ENCODE assay signal across 31 cellular contexts in the genomic region with DNA sequence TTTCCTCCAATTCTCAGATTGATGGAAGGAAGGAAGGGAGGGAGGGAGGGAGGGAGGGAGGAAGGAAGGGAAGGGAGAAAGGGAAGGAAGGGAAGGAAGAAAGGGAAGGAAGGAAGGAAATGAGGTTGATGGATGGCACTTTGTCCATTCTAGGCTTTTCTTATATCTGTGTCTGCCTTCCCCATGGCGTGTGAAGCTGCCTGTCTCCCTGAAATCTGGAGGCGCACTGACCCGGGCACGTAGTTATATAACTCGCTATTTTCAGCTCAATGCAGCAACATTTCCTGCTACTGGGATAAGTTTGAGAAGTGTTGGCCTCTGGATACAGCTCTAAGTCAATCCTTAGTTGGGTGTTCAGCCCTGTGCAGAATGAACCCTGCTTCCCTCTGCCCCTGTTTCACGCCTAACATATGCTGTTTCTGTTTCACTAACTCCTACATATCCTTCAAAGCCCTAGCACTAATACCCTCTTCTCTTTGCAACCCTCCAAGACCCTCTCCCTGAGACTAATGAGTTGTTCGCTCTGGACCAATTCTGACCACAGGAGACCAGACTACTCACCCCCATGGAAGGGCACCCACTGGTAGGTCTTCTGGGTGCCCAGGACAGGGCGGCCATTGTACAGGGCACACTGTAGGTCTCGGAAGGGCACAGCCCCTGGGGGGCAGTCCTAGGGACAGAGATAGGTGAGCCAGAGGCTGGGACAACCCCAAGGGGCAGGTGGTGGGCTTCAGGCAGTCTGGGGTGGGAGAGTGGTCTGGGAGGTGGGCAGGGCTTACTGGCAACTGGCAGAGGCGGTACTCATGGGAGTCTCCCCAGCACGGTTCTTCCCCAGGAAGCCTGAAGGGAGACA. TPM values are rescaled to one million over a fixed set of nuclear protein-coding genes. Genes with fewer than 3 reads are reported as not detected.
DNase-seq lines count a peak whose midpoint lies in the region; ATAC-seq and TF ChIP-seq lines count a peak whose summit lies in the region.
"Had no signal": no experiment of that assay in that cellular context is flagged by ENCODE, and none has a peak within 500 bp of the region (broad histone marks: within the 10 kb centered on the region; RNA-seq: fewer than 3 reads in every experiment).

No MANE protein-coding gene starts in this region.

- peak overlapping the region; percentile 1 for H3K4me3 Mint-ChIP-seq in CD4-positive, alpha-beta T cell
- no peak overlapping the region for H3K4me3 Mint-ChIP-seq in activated CD4-positive, alpha-beta memory T cell treated with anti-CD3 and anti-CD28 coated beads, Interleukin-2, amount 10 ng/mL, durations not matched to agents 7 days and 5 days
- H3K4me3 Mint-ChIP-seq: activated CD4-positive, alpha-beta T cell treated with anti-CD3 and anti-CD28 coated beads, Interleukin-2, amount 10 ng/mL, durations not matched to agents 24 days and 14 days; dendritic cell treated with granulocyte-macrophage colony-stimulating factor and Interleukin-4, amounts not matched to agents 40 ng/mL and 50 ng/mL, for 4 days; GM23338; natural killer cell; T-helper 2 cell treated with Interferon-gamma antibody and Interleukin-4, amounts not matched to agents 5 μg/mL and 100 μg/mL, for 36 hours had no signal

- no peaks in the 10 kb centered on the region for H3K27me3 ChIP-seq in CD4-positive, alpha-beta T cell (ENCODE audit: control insufficient read depth, insufficient read depth, low read length)
- H3K27me3 ChIP-seq in esophagus (ENCODE audit: control insufficient read depth in 1 of 2, insufficient read depth in 2 of 2, low read length in 2 of 2), result no peaks in the 10 kb centered on the region
- peaks cover 2 to 44% (median 28%) of the 10 kb centered on the region in 3 experiments for H3K27me3 ChIP-seq in neuronal stem cell (ENCODE audit: control insufficient read depth in 3 of 3, insufficient read depth in 3 of 3, low read depth in 1 of 3, low read length in 3 of 3)
- H3K27me3 ChIP-seq in effector memory CD4-positive, alpha-beta T cell (replicated peaks; ENCODE audit: control insufficient read depth, insufficient read depth, low read length, poor library complexity, severe bottlenecking), result no peaks in the 10 kb centered on the region

- no peak overlapping the region for H3K23ac ChIP-seq in neuronal stem cell (ENCODE audit: low read depth, low read length, poor library complexity)

- H3K36me3 Mint-ChIP-seq in CD4-positive, alpha-beta T cell (ENCODE audit: low read depth), result no peaks in the 10 kb centered on the region
- H3K36me3 Mint-ChIP-seq in activated CD4-positive, alpha-beta memory T cell treated with anti-CD3 and anti-CD28 coated beads, Interleukin-2, amount 10 ng/mL, durations not matched to agents 7 days and 5 days (ENCODE audit: low read depth), result no peaks in the 10 kb centered on the region
- H3K36me3 Mint-ChIP-seq: CD4-positive, CD25-positive, alpha-beta regulatory T cell; natural killer cell had no signal

- H3K36me3 ChIP-seq in esophagus (ENCODE audit: control insufficient read depth in 2 of 2, insufficient read depth in 2 of 2, low read length in 1 of 2), result no peaks in the 10 kb centered on the region
- no peaks in the 10 kb centered on the region for H3K36me3 ChIP-seq in neuronal stem cell (replicated peaks in 1 of 2; ENCODE audit: control insufficient read depth in 2 of 2, insufficient read depth in 2 of 2, low read length in 2 of 2)
- H3K36me3 ChIP-seq in effector memory CD4-positive, alpha-beta T cell (ENCODE audit: control insufficient read depth, insufficient read depth, low read length), result no peaks in the 10 kb centered on the region
- H3K36me3 ChIP-seq: adrenal gland, tibial artery, WERI-Rb-1 had no signal

- H2BK12ac ChIP-seq in neuronal stem cell (ENCODE audit: low read length), result no peak overlapping the region

- peak overlapping the region; percentile 30 for H2BK120ac ChIP-seq in neuronal stem cell (ENCODE audit: low read depth, low read length)

- H2BK5ac ChIP-seq in neuronal stem cell (ENCODE audit: low read length), result peak overlapping the region; percentile 60

- H3K4ac ChIP-seq in neuronal stem cell (ENCODE audit: low read length), result no peak overlapping the region

- H3K9me3 ChIP-seq in CD4-positive, alpha-beta T cell (ENCODE audit: control insufficient read depth, low read length), result no peaks in the 10 kb centered on the region
- H3K9me3 ChIP-seq in esophagus (ENCODE audit: control insufficient read depth in 2 of 2, insufficient read depth in 1 of 2, low read depth in 1 of 2, low read length in 1 of 2) (no peaks in the 10 kb centered on the region), neuronal stem cell (replicated peaks in 1 of 2; ENCODE audit: control insufficient read depth in 2 of 2, insufficient read depth in 1 of 2, low read depth in 1 of 2, low read length in 2 of 2) (peaks cover 0 to 8% of the 10 kb centered on the region in 2 donors)
- H3K9me3 ChIP-seq in effector memory CD4-positive, alpha-beta T cell (ENCODE audit: control insufficient read depth, low read length), result no peaks in the 10 kb centered on the region
- H3K9me3 ChIP-seq: adrenal gland had no signal

- POLR2A ChIA-PET in CD4-positive, alpha-beta T cell (lab: Charles Lee), result interaction anchor here (2.0 kb wide), 1 partner anchor 19 kb away, joined by 7 read pairs; the partner anchor contains the start of genes PCSK4 and REEP6
- POLR2A ChIA-PET in RWPE1 (lab: Yijun Ruan, JAX; ENCODE audit: low non-redundant PET), result no interaction called here
- POLR2A ChIA-PET in activated CD4-positive, alpha-beta memory T cell treated with anti-CD3 and anti-CD28 coated beads, Interleukin-2, amount 10 ng/mL, durations not matched to agents 7 days and 5 days (lab: Charles Lee), result no interaction called here

- no peaks in the 10 kb centered on the region for H3K9me3 Mint-ChIP-seq in CD4-positive, alpha-beta T cell
- no peaks in the 10 kb centered on the region for H3K9me3 Mint-ChIP-seq in activated CD4-positive, alpha-beta memory T cell treated with anti-CD3 and anti-CD28 coated beads, Interleukin-2, amount 10 ng/mL, durations not matched to agents 7 days and 5 days
- H3K9me3 Mint-ChIP-seq: dendritic cell treated with granulocyte-macrophage colony-stimulating factor and Interleukin-4, amounts not matched to agents 40 ng/mL and 50 ng/mL, for 4 days; natural killer cell; T-helper 2 cell treated with Interferon-gamma antibody and Interleukin-4, amounts not matched to agents 5 μg/mL and 100 μg/mL, for 36 hours had no signal

- H2AK5ac ChIP-seq in neuronal stem cell (ENCODE audit: low read depth, low read length), result peak overlapping the region; percentile 99

- H3K79me1 ChIP-seq in neuronal stem cell (ENCODE audit: low read depth, low read length), result no peaks in the 10 kb centered on the region

- ATAC-seq in CD4-positive, alpha-beta T cell (ENCODE audit: poor library complexity), result no peak
- ATAC-seq: GM23338; heart left ventricle; left lobe of liver; natural killer cell; sciatic nerve; stimulated activated naive CD8-positive, alpha-beta T cell treated with anti-CD3 and anti-CD28 coated beads, Interleukin-15, Interleukin-2, amounts not matched to agents 100 U/mL and 50 U/mL, for 24 hours had no signal

- H3K27ac ChIP-seq in CD4-positive, alpha-beta T cell (ENCODE audit: low read depth, low read length), result no peak overlapping the region
- H3K27ac ChIP-seq in RWPE1 (peak overlapping the region; percentile 90), esophagus (ENCODE audit: low read depth in 2 of 2, low read length in 1 of 2) (peak overlapping the region; percentile 71 to 79), neuronal stem cell (replicated peaks; ENCODE audit: low read length) (no peak overlapping the region)
- H3K27ac ChIP-seq in effector memory CD4-positive, alpha-beta T cell (ENCODE audit: insufficient read depth, low read length, poor library complexity, severe bottlenecking), result no peak overlapping the region
- H3K27ac ChIP-seq: SK-N-MC, tibial artery, WERI-Rb-1 had no signal

- no peak for TF ChIP-seq CTCF in CD4-positive, alpha-beta T cell (IDR thresholded peaks at IDR 0.05)
- TF ChIP-seq CTCF in RWPE1 (conservative IDR thresholded peaks at IDR 0.05; ENCODE audit: low read depth), result no peak

- CTCF ChIA-PET in CD4-positive, alpha-beta T cell (lab: Charles Lee), result interaction anchor here (1.2 kb wide), 1 partner anchor 36 kb away, joined by 5 read pairs; no protein-coding TSS in a partner anchor
- CTCF ChIA-PET in RWPE1 (lab: Yijun Ruan, JAX), result no interaction called here
- CTCF ChIA-PET in activated CD4-positive, alpha-beta memory T cell treated with anti-CD3 and anti-CD28 coated beads, Interleukin-2, amount 10 ng/mL, durations not matched to agents 7 days and 5 days (lab: Charles Lee), result no interaction called here

- no peak overlapping the region for H3K9ac ChIP-seq in neuronal stem cell (ENCODE audit: low read depth, low read length, poor library complexity)

- peaks cover 25% of the 10 kb centered on the region for H3K27me3 Mint-ChIP-seq in CD4-positive, alpha-beta T cell
- peaks cover 19% of the 10 kb centered on the region for H3K27me3 Mint-ChIP-seq in activated CD4-positive, alpha-beta memory T cell treated with anti-CD3 and anti-CD28 coated beads, Interleukin-2, amount 10 ng/mL, durations not matched to agents 7 days and 5 days

- H2AFZ ChIP-seq in neuronal stem cell (ENCODE audit: low read length), result no peak overlapping the region
- H2AFZ ChIP-seq: GM23338 had no signal

- no peak overlapping the region for H4K8ac ChIP-seq in neuronal stem cell (ENCODE audit: low read depth, low read length)

- 39 to 46% methylated on average over 11 of the region's 11 CpGs for WGBS in esophagus, 2 donors
- no CpG with 5 or more reads among the region's 11 CpGs for WGBS in neuronal stem cell (ENCODE audit: extremely low coverage in 2 of 2, insufficient read length in 2 of 2, insufficient replicate concordance in 1 of 2), 2 donors

- H3K4me1 ChIP-seq in esophagus (ENCODE audit: control insufficient read depth in 2 of 2, insufficient read depth in 2 of 2, low read length in 1 of 2) (peaks cover 5 to 24% of the 10 kb centered on the region in 2 donors), neuronal stem cell (ENCODE audit: control insufficient read depth in 2 of 2, insufficient read depth in 1 of 2, low read depth in 1 of 2, low read length in 2 of 2) (peaks cover 3 to 12% of the 10 kb centered on the region in 2 donors)
- peaks cover 15% of the 10 kb centered on the region for H3K4me1 ChIP-seq in effector memory CD4-positive, alpha-beta T cell (ENCODE audit: control insufficient read depth, insufficient read depth, low read length, poor library complexity, severe bottlenecking)

- no peak for DNase-seq in CD4-positive, alpha-beta T cell
- DNase-seq in RWPE1 (ENCODE audit: low spot score) (no peak), neuronal stem cell (ENCODE audit: low spot score) (no peak), cerebellar nuclear complex (lab: John Stamatoyannopoulos, UW) (no peak), dedifferentiated amniotic fluid mesenchymal stem cell (ENCODE audit: extremely low spot score) (no peak)
- no peak for DNase-seq in effector memory CD4-positive, alpha-beta T cell
- DNase-seq in activated CD4-positive, alpha-beta memory T cell treated with anti-CD3 and anti-CD28 coated beads, Interleukin-2, amount 10 ng/mL, durations not matched to agents 7 days and 5 days, result no peak
- DNase-seq: activated CD4-positive, alpha-beta T cell treated with anti-CD3 and anti-CD28 coated beads, Interleukin-2, amount 10 ng/mL, durations not matched to agents 24 days and 14 days; activated naive CD4-positive, alpha-beta T cell treated with Interleukin-2 at 50 U/mL for 16 hours; activated T-cell treated with anti-CD3 and anti-CD28 coated beads, Interleukin-2, amount 50 U/mL, for 48 hours; adrenal gland; CD4-positive, CD25-positive, alpha-beta regulatory T cell; DMS153; heart left ventricle; midbrain; natural killer cell; NCI-H187 treated with DMSO at 0.1 percent for 48 hours; NCI-H226; stimulated activated naive CD8-positive, alpha-beta T cell treated with anti-CD3 and anti-CD28 coated beads, Interleukin-15, Interleukin-2, amounts not matched to agents 100 U/mL and 50 U/mL, for 24 hours; tibial artery; WERI-Rb-1 had no signal

- H3K4me3 ChIP-seq in esophagus (ENCODE audit: low read depth in 1 of 2, low read length in 2 of 2) (no peak overlapping the region), neuronal stem cell (ENCODE audit: low read length in 2 of 2) (peak overlapping the region in 1 of 2 donors; percentile 45)
- H3K4me3 ChIP-seq in effector memory CD4-positive, alpha-beta T cell (ENCODE audit: insufficient read depth, low read depth, low read length, poor library complexity, severe bottlenecking), result no peak overlapping the region
- H3K4me3 ChIP-seq: adrenal gland, GM23338, heart left ventricle, SK-N-MC, tibial artery had no signal

- H3K27ac Mint-ChIP-seq in CD4-positive, alpha-beta T cell, result peak overlapping the region; percentile 6
- H3K27ac Mint-ChIP-seq in activated CD4-positive, alpha-beta memory T cell treated with anti-CD3 and anti-CD28 coated beads, Interleukin-2, amount 10 ng/mL, durations not matched to agents 7 days and 5 days, result no peak overlapping the region
- H3K27ac Mint-ChIP-seq: activated CD4-positive, alpha-beta T cell treated with anti-CD3 and anti-CD28 coated beads, Interleukin-2, amount 10 ng/mL, durations not matched to agents 24 days and 14 days; dendritic cell treated with granulocyte-macrophage colony-stimulating factor and Interleukin-4, amounts not matched to agents 40 ng/mL and 50 ng/mL, for 4 days; GM23338; natural killer cell; T-helper 2 cell treated with Interferon-gamma antibody and Interleukin-4, amounts not matched to agents 5 μg/mL and 100 μg/mL, for 36 hours had no signal

- peak overlapping the region; percentile 94 for H2BK15ac ChIP-seq in neuronal stem cell (ENCODE audit: low read length)

- no peak overlapping the region for H4K91ac ChIP-seq in neuronal stem cell (ENCODE audit: low read depth, low read length, poor library complexity)

- no peak overlapping the region for H3K14ac ChIP-seq in neuronal stem cell (ENCODE audit: low read length)

- intact Hi-C loops in CD4-positive, alpha-beta T cell (cut with DNase I, micrococcal nuclease), result loop anchor here (5.0 kb wide), 2 partner anchors 33 to 73 kb away; partner anchors contain the start of genes C19orf25 (in 1 of the 2) and RPS15 (in 1 of the 2)

- H3K4me2 ChIP-seq in neuronal stem cell (ENCODE audit: insufficient read depth, low read length, poor library complexity, severe bottlenecking), result no peak overlapping the region
- H3K4me2 ChIP-seq: GM23338 had no signal

- H3K4me1 Mint-ChIP-seq in CD4-positive, alpha-beta T cell (ENCODE audit: low read depth), result peaks cover 27% of the 10 kb centered on the region
- peaks cover 20% of the 10 kb centered on the region for H3K4me1 Mint-ChIP-seq in activated CD4-positive, alpha-beta memory T cell treated with anti-CD3 and anti-CD28 coated beads, Interleukin-2, amount 10 ng/mL, durations not matched to agents 7 days and 5 days
- H3K4me1 Mint-ChIP-seq: GM23338 had no signal

- H3K18ac ChIP-seq in neuronal stem cell (ENCODE audit: low read length), result peak overlapping the region; percentile 74

RNA-seq across cellular contexts. Expression of gene ADAMTSL5, which starts 3.0 kb away (rescaled TPM):
- total RNA-seq in CD4-positive, alpha-beta T cell, result 1 to 10 TPM; 4.3 to 5.7 TPM
- polyA plus RNA-seq in esophagus, result 10 to 100 TPM; 10.9 to 13.0 TPM
- 0.31 TPM for polyA plus RNA-seq in neuronal stem cell (2013, experiment 1 of 2)
- 0.21 TPM for polyA plus RNA-seq in neuronal stem cell (2013, experiment 2 of 2)
- total RNA-seq in activated CD4-positive, alpha-beta memory T cell treated with anti-CD3 and anti-CD28 coated beads, Interleukin-2, amount 10 ng/mL, durations not matched to agents 7 days and 5 days, result 1 to 10 TPM; 2.9 to 3.5 TPM
- total RNA-seq: endothelial cell of umbilical vein had no signal

RNA-seq across cellular contexts. Expression of gene PLK5, which starts 14.1 kb away (rescaled TPM):
- under 1 TPM in 1 of 2 experiments, not detected in 1; 0.14 TPM for total RNA-seq in CD4-positive, alpha-beta T cell
- polyA plus RNA-seq in esophagus, result under 1 TPM; 0.13 to 0.53 TPM
- polyA plus RNA-seq in neuronal stem cell (2013, experiment 1 of 2), result 0.18 TPM
- 0.25 TPM for polyA plus RNA-seq in neuronal stem cell (2013, experiment 2 of 2)
- total RNA-seq in activated CD4-positive, alpha-beta memory T cell treated with anti-CD3 and anti-CD28 coated beads, Interleukin-2, amount 10 ng/mL, durations not matched to agents 7 days and 5 days, result not detected
- total RNA-seq: activated CD4-positive, alpha-beta T cell treated with anti-CD3 and anti-CD28 coated beads, Interleukin-2, amount 10 ng/mL, durations not matched to agents 24 days and 14 days; bronchial epithelial cell; CD4-positive, CD25-positive, alpha-beta regulatory T cell; endothelial cell of umbilical vein; G401; left lobe of liver; natural killer cell had no signal
- polyA plus RNA-seq: CD4-positive, CD25-positive, alpha-beta regulatory T cell; endothelial cell of umbilical vein had no signal

RNA-seq across cellular contexts. Expression of gene REEP6, which starts 18.8 kb away (rescaled TPM):
- total RNA-seq in CD4-positive, alpha-beta T cell, result 1 to 10 TPM; 2.2 to 2.8 TPM
- polyA plus RNA-seq in esophagus, result 10 to 100 TPM; 10.1 to 14.4 TPM
- polyA plus RNA-seq in neuronal stem cell (2013, experiment 1 of 2), result 18.0 TPM
- 17.5 TPM for polyA plus RNA-seq in neuronal stem cell (2013, experiment 2 of 2)
- total RNA-seq in activated CD4-positive, alpha-beta memory T cell treated with anti-CD3 and anti-CD28 coated beads, Interleukin-2, amount 10 ng/mL, durations not matched to agents 7 days and 5 days, result 1 to 10 TPM; 1.1 to 1.6 TPM

RNA-seq across cellular contexts. Expression of gene PCSK4, which starts 19.7 kb away (rescaled TPM):
- 1 to 10 TPM; 4.2 to 5.2 TPM for total RNA-seq in CD4-positive, alpha-beta T cell
- polyA plus RNA-seq in esophagus, result 1 to 10 TPM; 1.9 to 4.0 TPM
- polyA plus RNA-seq in neuronal stem cell (2013, experiment 1 of 2), result 8.3 TPM
- polyA plus RNA-seq in neuronal stem cell (2013, experiment 2 of 2), result 7.9 TPM
- 1 to 10 TPM; 2.5 to 3.6 TPM for total RNA-seq in activated CD4-positive, alpha-beta memory T cell treated with anti-CD3 and anti-CD28 coated beads, Interleukin-2, amount 10 ng/mL, durations not matched to agents 7 days and 5 days

RNA-seq across cellular contexts. Expression of gene C19orf25, which starts 30.8 kb away (rescaled TPM):
- 10 to 100 TPM; 14.9 to 15.8 TPM for total RNA-seq in CD4-positive, alpha-beta T cell
- polyA plus RNA-seq in esophagus, result 10 to 100 TPM; 17.8 to 28.1 TPM
- 22.9 TPM for polyA plus RNA-seq in neuronal stem cell (2013, experiment 1 of 2)
- polyA plus RNA-seq in neuronal stem cell (2013, experiment 2 of 2), result 21.4 TPM
- 10 to 100 TPM; 38.4 to 38.5 TPM for total RNA-seq in activated CD4-positive, alpha-beta memory T cell treated with anti-CD3 and anti-CD28 coated beads, Interleukin-2, amount 10 ng/mL, durations not matched to agents 7 days and 5 days

Comparison
In these comparisons a context has a peak if more than half of its experiments do, and no peak if none do; other contexts are left out.
1. H3K27ac ChIP-seq: peak in RWPE1 (single experiment) and esophagus (2 of 2); none in CD4-positive, alpha-beta T cell (single experiment), neuronal stem cell (single experiment) and effector memory CD4-positive, alpha-beta T cell (single experiment).